Comparison of ENCODE assay signal across 9 cellular contexts in genomic region chr22:35538801-35539321, GRCh38. TPM values are rescaled to one million over a fixed set of nuclear protein-coding genes. Genes with fewer than 3 reads are reported as not detected.
DNase-seq lines count a peak whose midpoint lies in the region; ATAC-seq, FAIRE-seq and TF ChIP-seq lines count a peak whose summit lies in the region.
"Had no signal": no experiment of that assay in that cellular context is flagged by ENCODE, and none has a peak within 500 bp of the region (broad histone marks: within the 10 kb centered on the region; RNA-seq: fewer than 3 reads in every experiment).

No MANE protein-coding gene starts in this region.

- H3K4me1 Mint-ChIP-seq in activated CD8-positive, alpha-beta T cell treated with anti-CD3 and anti-CD28 coated beads for 36 hours (ENCODE audit: low read depth) = peaks cover 9% of the 10 kb centered on the region

- POLR2A ChIA-PET in activated CD8-positive, alpha-beta T cell treated with anti-CD3 and anti-CD28 coated beads for 36 hours (lab: Charles Lee) = no interaction called here

- TF ChIP-seq POLR2A in H54 (IDR thresholded peaks at IDR 0.05; ENCODE audit: low read depth, low read length) = no peak

- TF ChIP-seq CTCF in activated CD8-positive, alpha-beta T cell treated with anti-CD3 and anti-CD28 coated beads for 36 hours (IDR thresholded peaks at IDR 0.05) = peak; percentile 59

- FAIRE-seq in H54 (lab: Jason Lieb, UNC) = no peak

- intact Hi-C loops in activated CD8-positive, alpha-beta T cell treated with anti-CD3 and anti-CD28 coated beads for 36 hours (cut with micrococcal nuclease) = no loop called here

- no peak overlapping the region for H3K4me3 Mint-ChIP-seq in activated CD8-positive, alpha-beta T cell treated with anti-CD3 and anti-CD28 coated beads for 36 hours

- no peaks in the 10 kb centered on the region for H3K36me3 Mint-ChIP-seq in activated CD8-positive, alpha-beta T cell treated with anti-CD3 and anti-CD28 coated beads for 36 hours (ENCODE audit: low read depth)

- no peaks in the 10 kb centered on the region for H3K9me3 Mint-ChIP-seq in activated CD8-positive, alpha-beta T cell treated with anti-CD3 and anti-CD28 coated beads for 36 hours
- H3K9me3 Mint-ChIP-seq: dendritic cell treated with granulocyte-macrophage colony-stimulating factor and Interleukin-4, amounts not matched to agents 40 ng/mL and 50 ng/mL, for 4 days had no signal

- H3K27ac Mint-ChIP-seq in activated CD8-positive, alpha-beta T cell treated with anti-CD3 and anti-CD28 coated beads for 36 hours = no peak overlapping the region
- H3K27ac Mint-ChIP-seq: dendritic cell treated with granulocyte-macrophage colony-stimulating factor and Interleukin-4, amounts not matched to agents 40 ng/mL and 50 ng/mL, for 4 days had no signal

- peaks cover 22% of the 10 kb centered on the region for H3K27me3 Mint-ChIP-seq in activated CD8-positive, alpha-beta T cell treated with anti-CD3 and anti-CD28 coated beads for 36 hours

- CTCF ChIA-PET in activated CD8-positive, alpha-beta T cell treated with anti-CD3 and anti-CD28 coated beads for 36 hours (lab: Charles Lee) = interaction anchor here (0.7 to 2.2 kb wide), 6 partner anchors 10 to 188 kb away, joined by 3 to 13 read pairs (median 4); no protein-coding TSS in a partner anchor

- DNase-seq in AG08396 (ENCODE audit: low spot score) = peak; percentile 55
- peak; percentile 40 for DNase-seq in H54 (ENCODE audit: insufficient read length, low spot score)
- peak; percentile 54 for DNase-seq in activated CD8-positive, alpha-beta T cell treated with anti-CD3 and anti-CD28 coated beads for 36 hours
- DNase-seq in hepatic stellate cell (ENCODE audit: low spot score) = peak; percentile 57
- peak; percentile 58 for DNase-seq in stimulated activated naive CD8-positive, alpha-beta T cell treated with anti-CD3 and anti-CD28 coated beads, Interleukin-15, Interleukin-2, amounts not matched to agents 100 U/mL and 50 U/mL, for 24 hours

- peak; percentile 17 for ATAC-seq in activated CD8-positive, alpha-beta T cell treated with anti-CD3 and anti-CD28 coated beads for 36 hours
- ATAC-seq in stimulated activated naive CD8-positive, alpha-beta T cell treated with anti-CD3 and anti-CD28 coated beads, Interleukin-15, Interleukin-2, amounts not matched to agents 100 U/mL and 50 U/mL, for 24 hours = no peak
- no peak for ATAC-seq in GM21423 (IDR thresholded peaks at IDR 0.05; ENCODE audit: unreplicated experiment)
- ATAC-seq in GM19035 (IDR thresholded peaks at IDR 0.05; ENCODE audit: unreplicated experiment) = no peak
- no peak for ATAC-seq in HG03159 (IDR thresholded peaks at IDR 0.05; ENCODE audit: unreplicated experiment)

RNA-seq across cellular contexts. Expression of gene RASD2, which starts 1.8 kb away (rescaled TPM):
- total RNA-seq in activated CD8-positive, alpha-beta T cell treated with anti-CD3 and anti-CD28 coated beads for 36 hours = not detected
